8 cellular contexts compared by ENCODE assay signal in genomic region chr12:12719496-12719895, GRCh38. TPM values are rescaled to one million over a fixed set of nuclear protein-coding genes. Genes with fewer than 3 reads are reported as not detected.
DNase-seq lines count a peak whose midpoint lies in the region; ATAC-seq and TF ChIP-seq lines count a peak whose summit lies in the region.

No MANE protein-coding gene starts in this region.

- H3K4me3 Mint-ChIP-seq in T-helper 2 cell treated with Interferon-gamma antibody and Interleukin-4, amounts not matched to agents 5 μg/mL and 100 μg/mL, for 36 hours: peak overlapping the region; percentile 99

- H3K27me3 Mint-ChIP-seq in T-helper 2 cell treated with Interferon-gamma antibody and Interleukin-4, amounts not matched to agents 5 μg/mL and 100 μg/mL, for 36 hours (ENCODE audit: low read depth): no peaks in the 10 kb centered on the region

- in situ Hi-C loops in HAP-1 (cut with MboI; ENCODE audit: low sequenced_read_pairs): loop anchor here (25.0 kb wide), 1 partner anchor 1132 kb away; no protein-coding TSS in a partner anchor

- CTCF ChIA-PET in AG04450 (lab: Charles Lee): interaction anchor here (2.5 kb wide), 1 partner anchor 17 kb away, joined by 12 read pairs; no protein-coding TSS in a partner anchor

- H3K27ac Mint-ChIP-seq in T-helper 2 cell treated with Interferon-gamma antibody and Interleukin-4, amounts not matched to agents 5 μg/mL and 100 μg/mL, for 36 hours: peak overlapping the region; percentile 97

- H3K9me3 Mint-ChIP-seq in T-helper 2 cell treated with Interferon-gamma antibody and Interleukin-4, amounts not matched to agents 5 μg/mL and 100 μg/mL, for 36 hours: no peaks in the 10 kb centered on the region

- H3K9ac ChIP-seq in skeletal muscle satellite cell (ENCODE audit: low read depth, low read length): peak overlapping the region; percentile 98

- H3K36me3 ChIP-seq in HAP-1 (replicated peaks) (peaks cover 48% of the 10 kb centered on the region), skeletal muscle satellite cell (ENCODE audit: insufficient read depth, low read length) (peaks cover 36% of the 10 kb centered on the region), H7 (replicated peaks; ENCODE audit: control insufficient read depth, insufficient read depth, low read length) (peaks cover 11% of the 10 kb centered on the region)

- H3K27ac ChIP-seq in AG04450 (ENCODE audit: low read depth, low read length): no peak overlapping the region

- H3K27me3 ChIP-seq in AG04450 (ENCODE audit: control insufficient read depth, insufficient read depth, low read length) (no peaks in the 10 kb centered on the region), HAP-1 (ENCODE audit: low read depth) (no peaks in the 10 kb centered on the region), skeletal muscle satellite cell (ENCODE audit: control insufficient read depth, insufficient read depth, low read length) (no peaks in the 10 kb centered on the region), H7 (ENCODE audit: control insufficient read depth, insufficient read depth, low read length) (peaks cover 80% of the 10 kb centered on the region)

- POLR2A ChIA-PET in AG04450 (lab: Yijun Ruan, JAX): interaction anchor here (1.0 kb wide), 1 partner anchor 17 kb away, joined by 3 read pairs; no protein-coding TSS in a partner anchor

- TF ChIP-seq CTCF in AG04450 (IDR thresholded peaks at IDR 0.05; ENCODE audit: low read depth, low read length) (no peak), fibroblast of pulmonary artery (IDR thresholded peaks at IDR 0.05; ENCODE audit: low read length, missing control alignments) (no peak)

- peak overlapping the region; percentile 96 for H3K4me3 ChIP-seq in AG04450 (ENCODE audit: low read depth, low read length)
- H3K4me3 ChIP-seq in HAP-1: peak overlapping the region; percentile 92
- peak overlapping the region; percentile 72 for H3K4me3 ChIP-seq in fibroblast of pulmonary artery (replicated peaks; ENCODE audit: low read depth, low read length)
- H3K4me3 ChIP-seq in skeletal muscle satellite cell (ENCODE audit: low read length): peak overlapping the region; percentile 98
- H3K4me3 ChIP-seq in H7 (ENCODE audit: insufficient read depth, low read depth, low read length): no peak overlapping the region

- H3K4me1 Mint-ChIP-seq in T-helper 2 cell treated with Interferon-gamma antibody and Interleukin-4, amounts not matched to agents 5 μg/mL and 100 μg/mL, for 36 hours (ENCODE audit: low read depth): peaks cover 39% of the 10 kb centered on the region

- H3K4me1 ChIP-seq in HAP-1 (peaks cover 39% of the 10 kb centered on the region), skeletal muscle satellite cell (ENCODE audit: control insufficient read depth, insufficient read depth, low read length) (peaks cover 59% of the 10 kb centered on the region)

- peaks cover 67% of the 10 kb centered on the region for H3K36me3 Mint-ChIP-seq in T-helper 2 cell treated with Interferon-gamma antibody and Interleukin-4, amounts not matched to agents 5 μg/mL and 100 μg/mL, for 36 hours (ENCODE audit: low read depth)

- peak overlapping the region; percentile 95 for H3K4me2 ChIP-seq in skeletal muscle satellite cell (ENCODE audit: low read length)

- no peak for DNase-seq in AG04450 (ENCODE audit: low read depth, low spot score)
- peak in 1 of 2 experiments; percentile 50 for DNase-seq in HAP-1 (ENCODE audit: low spot score in 2 of 2)
- no peak for DNase-seq in T-helper 2 cell treated with Interferon-gamma antibody and Interleukin-4, amounts not matched to agents 5 μg/mL and 100 μg/mL, for 36 hours (ENCODE audit: low spot score)
- DNase-seq in fibroblast of pulmonary artery (ENCODE audit: low read depth): no peak
- DNase-seq in H7: no peak
- DNase-seq in stimulated activated CD4-positive, alpha-beta T cell treated with anti-CD3 and anti-CD28 coated beads, Interleukin-1b, Interleukin-23, amount 100 ng/mL, for 48 hours: no peak

- H3K9me3 ChIP-seq in AG04450 (ENCODE audit: control insufficient read depth, insufficient read depth, low read length) (peaks cover 9% of the 10 kb centered on the region; the same call in 1 of the 2 replicates), HAP-1 (no peaks in the 10 kb centered on the region), skeletal muscle satellite cell (replicated peaks; ENCODE audit: low read length) (no peaks in the 10 kb centered on the region)

- ATAC-seq in GM19452 (IDR thresholded peaks at IDR 0.05; ENCODE audit: unreplicated experiment): no peak

RNA-seq across cellular contexts. Expression of gene CDKN1B, which starts 2.3 kb away (rescaled TPM):
- polyA plus RNA-seq in AG04450 (2011; rRNA removed): 17.9 and 23.1 TPM in 2 replicates
- polyA minus RNA-seq in AG04450 (2011; rRNA and poly(A)+ RNA removed): 16.0 and 16.6 TPM in 2 replicates
- 13.9 and 17.5 TPM in 2 replicates for total RNA-seq in skeletal muscle satellite cell (2012; rRNA removed)
- total RNA-seq in H7 (2014; rRNA removed; shearing (Covaris generic)): 11.7 and 16.8 TPM in 2 replicates

RNA-seq across cellular contexts. Expression of gene GPR19, which starts 23.5 kb away (rescaled TPM):
- 0.09 and 0.16 TPM in 2 replicates for polyA plus RNA-seq in AG04450 (2011; rRNA removed)
- polyA minus RNA-seq in AG04450 (2011; rRNA and poly(A)+ RNA removed): not detected in 2 replicates
- total RNA-seq in skeletal muscle satellite cell (2012; rRNA removed): 0.22 and 0.25 TPM in 2 replicates
- total RNA-seq in H7 (2014; rRNA removed; shearing (Covaris generic)): 4.1 and 5.0 TPM in 2 replicates
